Comparison of ENCODE assay signal across 23 cellular contexts in genomic region chr9:124622882-124623281, GRCh38.
A peak's percentile ranks its signal among the peaks of the same experiment; 100 is the strongest.
DNase-seq lines count a peak whose midpoint lies in the region; ATAC-seq and TF ChIP-seq lines count a peak whose summit lies in the region.
"Had no signal": no experiment of that assay in that cellular context is flagged by ENCODE, and none has a peak within 500 bp of the region (broad histone marks: within the 10 kb centered on the region; RNA-seq: fewer than 3 reads in every experiment).

No MANE protein-coding gene starts in this region.

- no peaks in the 10 kb centered on the region for H3K9me3 ChIP-seq in ascending aorta
- H3K9me3 ChIP-seq: A549, MG63, SJSA1 had no signal

- H3K27me3 Mint-ChIP-seq in GM23338 (ENCODE audit: insufficient read depth, low read depth, poor library complexity) (peaks cover 2% of the 10 kb centered on the region), endothelial cell (ENCODE audit: unreplicated experiment) (peaks cover 3% of the 10 kb centered on the region), nephron progenitor cell (ENCODE audit: low read depth, poor library complexity) (peaks cover 2% of the 10 kb centered on the region), osteocyte (ENCODE audit: unreplicated experiment) (no peaks in the 10 kb centered on the region)
- H3K27me3 Mint-ChIP-seq: B cell had no signal

- intact Hi-C loops in ascending aorta (cut with DNase I), result no loop called here

- no peaks in the 10 kb centered on the region for H3K9me2 ChIP-seq in GM23338 (ENCODE audit: insufficient read depth)

- H3K4me1 Mint-ChIP-seq in GM23338 (peaks cover 41% of the 10 kb centered on the region), endothelial cell (ENCODE audit: unreplicated experiment) (peaks cover 9% of the 10 kb centered on the region), nephron progenitor cell (peaks cover 48% of the 10 kb centered on the region), osteocyte (ENCODE audit: unreplicated experiment) (peaks cover 27% of the 10 kb centered on the region)
- H3K4me1 Mint-ChIP-seq: B cell, CD14-positive monocyte had no signal

- H3K4me1 ChIP-seq in GM23338 (ENCODE audit: insufficient read depth), result peaks cover 16% of the 10 kb centered on the region
- no peaks in the 10 kb centered on the region for H3K4me1 ChIP-seq in ascending aorta

- H2AFZ ChIP-seq in GM23338, result no peak overlapping the region

- H3K4me3 Mint-ChIP-seq in GM23338 (no peak overlapping the region), endothelial cell (ENCODE audit: unreplicated experiment) (no peak overlapping the region), nephron progenitor cell (peak overlapping the region; percentile 24), osteocyte (ENCODE audit: unreplicated experiment) (no peak overlapping the region)
- H3K4me3 Mint-ChIP-seq: B cell, CD14-positive monocyte had no signal

- H3F3A ChIP-seq in GM23338 (replicated peaks; ENCODE audit: low read depth), result 0 out of 2 replicates have a peak, but pooled peaks cover 5% of the 10 kb centered on the region

- H3K27ac ChIP-seq in GM23338 (ENCODE audit: low read depth) (no peak overlapping the region), ascending aorta (no peak overlapping the region)
- H3K27ac ChIP-seq: A549 had no signal

- H3K36me3 Mint-ChIP-seq in GM23338 (ENCODE audit: low read depth) (no peaks in the 10 kb centered on the region), endothelial cell (ENCODE audit: low read depth, unreplicated experiment) (no peaks in the 10 kb centered on the region), nephron progenitor cell (ENCODE audit: low read depth) (peaks cover 8% of the 10 kb centered on the region), osteocyte (ENCODE audit: unreplicated experiment) (no peaks in the 10 kb centered on the region)
- H3K36me3 Mint-ChIP-seq: CD14-positive monocyte had no signal

- no peaks in the 10 kb centered on the region; the same call in 1 of the 2 replicates for H3K79me2 ChIP-seq in GM23338 (replicated peaks; ENCODE audit: insufficient read depth)

- DNase-seq in GM23338 (ENCODE audit: low spot score), result no peak
- DNase-seq in NAMALWA (ENCODE audit: low spot score), result peak; percentile 15
- no peak for DNase-seq in endothelial cell (ENCODE audit: low spot score)
- no peak for DNase-seq in nephron progenitor cell
- no peak for DNase-seq in NCI-H2107 treated with DMSO at 0.1 percent for 48 hours (lab: John Stamatoyannopoulos, UW; ENCODE audit: unreplicated experiment)
- no peak for DNase-seq in osteocyte (ENCODE audit: extremely low spot score, unreplicated experiment)
- no peak for DNase-seq in ascending aorta (ENCODE audit: low spot score in 2 of 2)
- DNase-seq: DMS53; EL; GF-D8; MG63; NCI-H1048; NCI-H1417 treated with DMSO at 0.1 percent for 48 hours; NCI-H187; NCI-H2107; NCI-H226; NCI-H524; NCI-H774; NK-92 treated with Interleukin-12 subunit alpha and Interleukin-12 subunit beta, amount 100 ng/mL, for 24 hours had no signal

- no peak for TF ChIP-seq CTCF in GM23338 (conservative IDR thresholded peaks at IDR 0.05; ENCODE audit: low read depth in 2 of 2)
- no peak for TF ChIP-seq CTCF in endothelial cell (IDR thresholded peaks at IDR 0.05; ENCODE audit: unreplicated experiment)
- no peak for TF ChIP-seq CTCF in nephron progenitor cell (IDR thresholded peaks at IDR 0.05)
- no peak for TF ChIP-seq CTCF in osteocyte (IDR thresholded peaks at IDR 0.05)
- no peak for TF ChIP-seq CTCF in ascending aorta (IDR thresholded peaks at IDR 0.05)

- H3K27me3 ChIP-seq in GM23338 (ENCODE audit: insufficient read depth), result no peaks in the 10 kb centered on the region
- H3K27me3 ChIP-seq in ascending aorta, result no peaks in the 10 kb centered on the region
- H3K27me3 ChIP-seq: MG63, SJSA1 had no signal

- H3K9me3 Mint-ChIP-seq in GM23338, result no peaks in the 10 kb centered on the region
- no peaks in the 10 kb centered on the region for H3K9me3 Mint-ChIP-seq in endothelial cell (ENCODE audit: unreplicated experiment)
- H3K9me3 Mint-ChIP-seq in nephron progenitor cell, result no peaks in the 10 kb centered on the region
- no peaks in the 10 kb centered on the region for H3K9me3 Mint-ChIP-seq in osteocyte (ENCODE audit: unreplicated experiment)
- H3K9me3 Mint-ChIP-seq: CD14-positive monocyte had no signal

- H3K4me2 ChIP-seq in GM23338, result no peak overlapping the region
- H3K4me2 ChIP-seq: A549 had no signal

- H3K27ac Mint-ChIP-seq in GM23338, result peak overlapping the region; percentile 21; the same call in 1 of the 2 replicates
- H3K27ac Mint-ChIP-seq in endothelial cell (ENCODE audit: unreplicated experiment), result peak overlapping the region; percentile 54
- peak overlapping the region; percentile 96 for H3K27ac Mint-ChIP-seq in nephron progenitor cell
- H3K27ac Mint-ChIP-seq in osteocyte (ENCODE audit: unreplicated experiment), result no peak overlapping the region
- H3K27ac Mint-ChIP-seq: B cell had no signal

- ATAC-seq in GM23338, result no peak
- ATAC-seq: A549 had no signal

- no peak overlapping the region for H3K4me3 ChIP-seq in GM23338
- H3K4me3 ChIP-seq in ascending aorta, result no peak overlapping the region
- H3K4me3 ChIP-seq: A549, MG63, SJSA1 had no signal

- H3K36me3 ChIP-seq in GM23338 (ENCODE audit: insufficient read depth) (no peaks in the 10 kb centered on the region), ascending aorta (no peaks in the 10 kb centered on the region)
- H3K36me3 ChIP-seq: MG63, SJSA1 had no signal

- H4K20me1 ChIP-seq in GM23338 (replicated peaks; ENCODE audit: insufficient read depth), result no peaks in the 10 kb centered on the region

TF ChIP-seq in GM23338, 12 proteins besides CTCF, POLR2A, EP300 and RAD21:
- TF ChIP-seq ZNF331 (CRISPR knock-in tag; IDR thresholded peaks at IDR 0.05; ENCODE audit: low read depth) (no peak), ZNF114 (CRISPR knock-in tag; IDR thresholded peaks at IDR 0.05) (no peak), REST (IDR thresholded peaks at IDR 0.05; ENCODE audit: unreplicated experiment) (no peak), NANOG (IDR thresholded peaks at IDR 0.05; ENCODE audit: borderline replicate concordance) (no peak), EZH2phosphoT487 (IDR thresholded peaks at IDR 0.05; ENCODE audit: unreplicated experiment) (no peak), STAT1 (IDR thresholded peaks at IDR 0.05; ENCODE audit: unreplicated experiment) (no peak)
TF ChIP-seq in GM23338: peak in this region for 0.
